8 cellular contexts compared by ENCODE assay signal in genomic region chr6:89035252-89036106, GRCh38. TPM values are rescaled to one million over a fixed set of nuclear protein-coding genes. Genes with fewer than 3 reads are reported as not detected.
A peak's percentile ranks its signal among the peaks of the same experiment; 100 is the strongest.
DNase-seq lines count a peak whose midpoint lies in the region; ATAC-seq and TF ChIP-seq lines count a peak whose summit lies in the region.

No MANE protein-coding gene starts in this region.

- peaks cover 15% of the 10 kb centered on the region for H3K9me3 Mint-ChIP-seq in CD4-positive, alpha-beta T cell

- 13 to 21% (median 17%) methylated on average over 13 to 14 of the region's 14 CpGs for WGBS in heart left ventricle, 4 donors

- CTCF ChIA-PET in HCT116 (lab: Charles Lee), result no interaction called here
- CTCF ChIA-PET in CD4-positive, alpha-beta T cell (lab: Charles Lee), result no interaction called here

- no peaks in the 10 kb centered on the region for H3K4me1 Mint-ChIP-seq in CD4-positive, alpha-beta T cell (ENCODE audit: low read depth)

- H3K9me2 ChIP-seq in HCT116 (ENCODE audit: insufficient read depth), result no peaks in the 10 kb centered on the region

- H3K79me2 ChIP-seq in HCT116 (ENCODE audit: insufficient read depth, low read length), result no peaks in the 10 kb centered on the region

- ATAC-seq in HCT116, result no peak
- peak; percentile 93 for ATAC-seq in SK-N-SH treated with all-trans-retinoic acid at 6 μM for 48 hours
- ATAC-seq in heart left ventricle, result peak; percentile 92 to 96 (median 94)
- peak; percentile 93 for ATAC-seq in sciatic nerve
- ATAC-seq in GM18909 (IDR thresholded peaks at IDR 0.05; ENCODE audit: poor library complexity, unreplicated experiment), result no peak
- no peak for ATAC-seq in CD4-positive, alpha-beta T cell (ENCODE audit: poor library complexity)
- no peak for ATAC-seq in HG03342 (IDR thresholded peaks at IDR 0.05; ENCODE audit: unreplicated experiment)

- TF ChIP-seq CTCF in HCT116 (IDR thresholded peaks at IDR 0.05 in 2 of 3, conservative IDR thresholded peaks at IDR 0.05 in 1 of 3; ENCODE audit: borderline replicate concordance in 1 of 3, insufficient read depth in 1 of 3, low read depth in 2 of 3, low read length in 2 of 3), result no peak
- TF ChIP-seq CTCF in heart left ventricle (IDR thresholded peaks at IDR 0.05), result no peak
- no peak for TF ChIP-seq CTCF in CD4-positive, alpha-beta T cell (IDR thresholded peaks at IDR 0.05)

- H3K9me3 ChIP-seq in HCT116 (ENCODE audit: control insufficient read depth in 1 of 2, insufficient read depth in 1 of 2, low read depth in 1 of 2, low read length in 2 of 2) (peaks cover 0 to 5% of the 10 kb centered on the region in 2 experiments; a peak in 2 of 4 replicates), heart left ventricle (peaks cover 0 to 14% (median 10%) of the 10 kb centered on the region in 12 donors)
- peaks cover 18% of the 10 kb centered on the region for H3K9me3 ChIP-seq in CD4-positive, alpha-beta T cell (ENCODE audit: control insufficient read depth, low read length)

- H4K20me1 ChIP-seq in HCT116 (ENCODE audit: insufficient read depth), result no peaks in the 10 kb centered on the region

- H3K27me3 ChIP-seq in HCT116 (ENCODE audit: insufficient read depth, low read length), result no peaks in the 10 kb centered on the region
- no peaks in the 10 kb centered on the region for H3K27me3 ChIP-seq in heart left ventricle
- H3K27me3 ChIP-seq in CD4-positive, alpha-beta T cell (ENCODE audit: control insufficient read depth, insufficient read depth, low read length), result no peaks in the 10 kb centered on the region

- H2AFZ ChIP-seq in HCT116 (ENCODE audit: low read depth, low read length, poor library complexity, severe bottlenecking), result no peak overlapping the region

- POLR2A ChIA-PET in HCT116 (lab: Charles Lee), result no interaction called here
- POLR2A ChIA-PET in CD4-positive, alpha-beta T cell (lab: Charles Lee), result interaction anchor here (1.3 kb wide), 1 partner anchor 45 kb away, joined by 4 read pairs; the partner anchor contains the start of gene PNRC1

- DNase-seq in HCT116 (ENCODE audit: low read depth, low spot score) (no peak), heart left ventricle (peak; percentile 66 to 95 (median 71)), sciatic nerve (ENCODE audit: low spot score) (peak; percentile 84), HUDEP-2 (lab: John Stamatoyannopoulos, UW; ENCODE audit: unreplicated experiment in 76 of 76) (no peak)
- DNase-seq in CD4-positive, alpha-beta T cell, result no peak

- TF ChIP-seq POLR2A in HCT116 (IDR thresholded peaks at IDR 0.05; ENCODE audit: borderline replicate concordance, extremely low read depth, insufficient read depth, insufficient read length), result no peak
- no peak for TF ChIP-seq POLR2A in heart left ventricle (IDR thresholded peaks at IDR 0.05)

- H3K4me1 ChIP-seq in HCT116 (ENCODE audit: control insufficient read depth in 1 of 2, insufficient read depth in 2 of 2, low read length in 2 of 2) (no peaks in the 10 kb centered on the region), heart left ventricle (peaks cover 4 to 54% (median 25%) of the 10 kb centered on the region in 12 donors)

- H3K27ac Mint-ChIP-seq in CD4-positive, alpha-beta T cell, result no peak overlapping the region

- peaks cover 7% of the 10 kb centered on the region for H3K36me3 Mint-ChIP-seq in CD4-positive, alpha-beta T cell (ENCODE audit: low read depth)

- no TSS peak for BruUV-seq in HCT116 (replicated peaks; lab: Mats Ljungman, UMichigan)

- no peak overlapping the region for H3K4me3 Mint-ChIP-seq in CD4-positive, alpha-beta T cell

- RAD21 ChIA-PET in HCT116 (lab: Charles Lee; ENCODE audit: low non-redundant PET in 1 of 2, low total read pairs in 2 of 2, uncharacterized antibody in 2 of 2, unreplicated experiment in 2 of 2), result no interaction called here

- no peak for TF ChIP-seq RAD21 in HCT116 (IDR thresholded peaks at IDR 0.05; ENCODE audit: low read depth)

- H3K36me3 ChIP-seq in HCT116 (ENCODE audit: control insufficient read depth in 1 of 2, insufficient read depth in 2 of 2, low read length in 2 of 2) (no peaks in the 10 kb centered on the region), heart left ventricle (no peaks in the 10 kb centered on the region)

- H3K27ac ChIP-seq in HCT116 (ENCODE audit: low read depth, low read length) (no peak overlapping the region), heart left ventricle (peak overlapping the region; percentile 62 to 97 (median 82))
- H3K27ac ChIP-seq in CD4-positive, alpha-beta T cell (ENCODE audit: low read depth, low read length), result no peak overlapping the region

- H3K4me2 ChIP-seq in HCT116 (ENCODE audit: low read length), result no peak overlapping the region

- no peak overlapping the region for H3K9ac ChIP-seq in HCT116 (ENCODE audit: low read length)

- no peaks in the 10 kb centered on the region for H3K27me3 Mint-ChIP-seq in CD4-positive, alpha-beta T cell

- H3K4me3 ChIP-seq in HCT116 (replicated peaks in 1 of 2; ENCODE audit: low read depth in 1 of 2, low read length in 2 of 2), result no peak overlapping the region
- peak overlapping the region in 10 of 12 donors; percentile 0 to 29 (median 14) for H3K4me3 ChIP-seq in heart left ventricle

- intact Hi-C loops in HCT116 (cut with micrococcal nuclease) (no loop called here), heart left ventricle (cut with DNase I) (loop anchor here in 9 of 10 donors (1.0 to 10.0 kb wide), 8 partner anchors 11 to 53 kb away; partner anchors contain the start of gene PNRC1 (in 7 of the 9)), sciatic nerve (cut with DNase I) (loop anchor here (2.0 kb wide), 1 partner anchor 23 kb away; no protein-coding TSS in a partner anchor)
- intact Hi-C loops in CD4-positive, alpha-beta T cell (cut with DNase I, micrococcal nuclease), result no loop called here

TF ChIP-seq in HCT116, 20 proteins besides CTCF, POLR2A, EP300 and RAD21:
- TF ChIP-seq CEBPB (IDR thresholded peaks at IDR 0.05; ENCODE audit: low read depth) (0 out of 2 replicates have a peak, but pooled peaks have one; percentile 15), MAX (IDR thresholded peaks at IDR 0.05) (no peak)

TF ChIP-seq in SK-N-SH treated with all-trans-retinoic acid at 6 μM for 48 hours, 23 proteins besides CTCF, POLR2A, EP300 and RAD21:
- TF ChIP-seq TCF4 (CRISPR knock-in tag; IDR thresholded peaks at IDR 0.05; ENCODE audit: borderline replicate concordance) (no peak), TOX (CRISPR knock-in tag; IDR thresholded peaks at IDR 0.05; ENCODE audit: borderline replicate concordance) (peak; percentile 95), ZNF565 (CRISPR knock-in tag; conservative IDR thresholded peaks at IDR 0.05; ENCODE audit: low read depth) (no peak), ISL1 (CRISPR knock-in tag; IDR thresholded peaks at IDR 0.05) (peak; percentile 65), RARB (CRISPR knock-in tag; IDR thresholded peaks at IDR 0.05) (peak; percentile 57; the same call in 1 of the 2 replicates), SNAI2 (CRISPR knock-in tag; IDR thresholded peaks at IDR 0.05) (no peak), ZC3H10 (CRISPR knock-in tag; IDR thresholded peaks at IDR 0.05) (peak; percentile 90; the same call in 1 of the 2 replicates)

RNA-seq across cellular contexts. Expression of gene PNRC1, which starts 45.1 kb away (rescaled TPM):
- total RNA-seq in HCT116 (2021; ENCODE audit: unreplicated experiment), result 66.8 TPM
- polyA plus RNA-seq in HCT116 (2012), result 27.9 and 40.8 TPM in 2 replicates
- total RNA-seq in heart left ventricle, result 100 to 1,000 TPM; 141 to 280 (median 213) TPM
- 10 to 100 TPM; 46.1 to 64.4 TPM for polyA plus RNA-seq in heart left ventricle
- total RNA-seq in sciatic nerve, result 333 TPM
- 1,000 to 10,000 TPM in 1 of 2 experiments, 100 to 1,000 TPM in 1; 974 to 1,023 TPM for total RNA-seq in CD4-positive, alpha-beta T cell

Comparison
In these comparisons a context has a peak if more than half of its experiments do, and no peak if none do; other contexts are left out.
1. ATAC-seq: peak in SK-N-SH treated with all-trans-retinoic acid at 6 μM for 48 hours (single experiment), heart left ventricle (4 of 4) and sciatic nerve (single experiment); none in HCT116 (single experiment), GM18909 (single experiment), CD4-positive, alpha-beta T cell (single experiment) and HG03342 (single experiment).
2. DNase-seq: peak in heart left ventricle (5 of 5) and sciatic nerve (single experiment); none in HCT116 (single experiment), HUDEP-2 (0 of 76) and CD4-positive, alpha-beta T cell (0 of 10).
3. H3K27ac ChIP-seq: peak in heart left ventricle (12 of 12); none in HCT116 (single experiment) and CD4-positive, alpha-beta T cell (single experiment).
4. H3K4me3 ChIP-seq: peak in heart left ventricle (10 of 12); none in HCT116 (0 of 2).
5. intact Hi-C loops: an anchor here in heart left ventricle (1.0 to 10.0 kb wide) and sciatic nerve (2.0 kb wide); none called in HCT116 and CD4-positive, alpha-beta T cell.